8 cellular contexts compared by ENCODE assay signal in the genomic region with DNA sequence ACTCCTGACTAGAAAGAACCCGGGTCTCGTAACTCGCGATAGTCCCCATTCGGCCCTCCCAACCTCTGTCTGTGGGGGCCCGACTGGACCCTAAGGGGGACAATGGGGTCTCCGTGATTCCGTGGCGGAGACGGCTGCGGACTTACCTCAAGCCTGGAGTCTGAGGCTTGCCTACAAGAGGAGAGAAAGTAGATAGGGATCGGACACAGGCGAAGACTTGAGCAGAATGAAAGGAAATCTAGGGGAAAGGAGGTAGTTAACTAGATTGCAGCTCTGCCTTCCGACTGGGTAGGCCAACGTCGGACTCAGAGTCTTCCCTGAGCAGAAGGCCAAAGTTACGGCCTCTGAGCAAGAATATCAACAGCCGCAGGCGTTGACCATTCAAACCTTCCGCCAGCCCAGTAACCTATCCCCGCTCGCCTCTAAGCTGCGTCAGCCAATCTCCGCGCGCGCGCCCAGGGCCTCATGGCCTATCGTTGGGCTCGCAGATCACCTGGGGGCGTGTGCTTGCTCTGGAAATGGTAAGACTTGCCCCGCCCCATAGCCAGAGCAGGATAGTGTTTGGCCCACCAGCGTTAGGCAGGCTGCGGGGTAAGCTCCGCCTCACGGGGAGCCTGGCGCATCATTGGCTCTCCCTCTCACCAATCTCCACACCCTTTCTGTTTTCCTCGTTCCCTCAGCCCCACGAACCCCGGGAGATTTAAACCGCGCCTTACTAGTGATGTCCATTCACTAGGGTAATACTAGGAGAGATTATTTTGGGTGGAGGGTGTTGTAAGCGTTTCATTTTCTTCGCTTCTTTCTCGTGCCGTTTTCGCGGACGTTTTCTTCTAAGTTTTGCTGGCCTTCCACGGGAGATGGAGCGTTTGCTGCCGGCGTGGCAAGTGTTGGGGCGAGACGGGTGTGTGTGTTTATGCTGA. TPM values are rescaled to one million over a fixed set of nuclear protein-coding genes. Genes with fewer than 3 reads are reported as not detected.
DNase-seq lines count a peak whose midpoint lies in the region; ATAC-seq and TF ChIP-seq lines count a peak whose summit lies in the region.

A gene (minus strand): TSS at position 356 of the 920 bp plus-strand sequence. CDS start 624 bp downstream, outside the sequence.

- H3K4me1 Mint-ChIP-seq in CD4-positive, alpha-beta memory T cell, result peaks cover 5 to 16% (median 11%) of the 10 kb centered on the region in 4 donors
- peaks cover 23% of the 10 kb centered on the region for H3K4me1 Mint-ChIP-seq in activated CD4-positive, alpha-beta memory T cell treated with anti-CD3 and anti-CD28 coated beads for 36 hours (ENCODE audit: low read depth)

- H3K9me3 Mint-ChIP-seq in CD4-positive, alpha-beta memory T cell, result no peaks in the 10 kb centered on the region
- H3K9me3 Mint-ChIP-seq in activated CD4-positive, alpha-beta memory T cell treated with anti-CD3 and anti-CD28 coated beads for 36 hours, result no peaks in the 10 kb centered on the region

- H3K36me3 ChIP-seq in CD4-positive, alpha-beta memory T cell (ENCODE audit: insufficient read depth, low read length), result no peaks in the 10 kb centered on the region

- TF ChIP-seq CTCF in lower leg skin (IDR thresholded peaks at IDR 0.05), result no peak

- no peak for TF ChIP-seq POLR2A in lower leg skin (IDR thresholded peaks at IDR 0.05)

- ATAC-seq in GM19455 (IDR thresholded peaks at IDR 0.05; ENCODE audit: unreplicated experiment), result peak; percentile 99

- H3K4me3 Mint-ChIP-seq in CD4-positive, alpha-beta memory T cell, result peak within 1 kb of the TSS; percentile 77 to 90 (median 88)
- H3K4me3 Mint-ChIP-seq in activated CD4-positive, alpha-beta memory T cell treated with anti-CD3 and anti-CD28 coated beads for 36 hours, result peak within 1 kb of the TSS; percentile 83

- no peaks in the 10 kb centered on the region for H3K27me3 Mint-ChIP-seq in CD4-positive, alpha-beta memory T cell
- no peaks in the 10 kb centered on the region for H3K27me3 Mint-ChIP-seq in activated CD4-positive, alpha-beta memory T cell treated with anti-CD3 and anti-CD28 coated beads for 36 hours

- H3K4me3 ChIP-seq in CD4-positive, alpha-beta memory T cell (ENCODE audit: low read length in 2 of 2), result peak within 1 kb of the TSS; percentile 43 to 71
- peak within 1 kb of the TSS; percentile 26 for H3K4me3 ChIP-seq in lower leg skin (ENCODE audit: low read depth, poor library complexity, severe bottlenecking)

- intact Hi-C loops in CD4-positive, alpha-beta memory T cell (cut with micrococcal nuclease), result loop anchor here (1.0 to 10.0 kb wide), 4 partner anchors 21 to 1783 kb away; a partner anchor contains a TSS
- intact Hi-C loops in activated CD4-positive, alpha-beta memory T cell treated with anti-CD3 and anti-CD28 coated beads for 36 hours (cut with micrococcal nuclease), result loop anchor here (1.0 to 2.0 kb wide), 3 partner anchors 24 to 133 kb away; a partner anchor contains a TSS
- intact Hi-C loops in lower leg skin (cut with DNase I; ENCODE audit: low total_unique reads), result no loop called here

- POLR2A ChIA-PET in CD4-positive, alpha-beta memory T cell (lab: Charles Lee; ENCODE audit: partially characterized antibody), result interaction anchor here (0.6 to 3.5 kb wide), 9 partner anchors 8 to 1266 kb away, joined by 3 to 56 read pairs (median 4); a partner anchor contains a TSS
- POLR2A ChIA-PET in activated CD4-positive, alpha-beta memory T cell treated with anti-CD3 and anti-CD28 coated beads for 36 hours (lab: Charles Lee), result interaction anchor here (0.6 to 3.5 kb wide), 7 partner anchors 9 to 212 kb away, joined by 3 to 24 read pairs (median 4); a partner anchor contains a TSS

- H3K9me3 ChIP-seq in CD4-positive, alpha-beta memory T cell (ENCODE audit: control insufficient read depth in 1 of 2, low read length in 2 of 2), result no peaks in the 10 kb centered on the region

- 0 to 1% methylated on average over 55 of the region's 55 CpGs for WGBS in lower leg skin, 2 donors

- H3K27ac ChIP-seq in CD4-positive, alpha-beta memory T cell (ENCODE audit: low read depth, low read length), result peak within 1 kb of the TSS; percentile 20

- peak within 1 kb of the TSS; percentile 36 to 92 (median 77) for H3K27ac Mint-ChIP-seq in CD4-positive, alpha-beta memory T cell
- peak within 1 kb of the TSS; percentile 81 for H3K27ac Mint-ChIP-seq in activated CD4-positive, alpha-beta memory T cell treated with anti-CD3 and anti-CD28 coated beads for 36 hours

- H3K4me1 ChIP-seq in CD4-positive, alpha-beta memory T cell (ENCODE audit: insufficient read depth, low read length), result peaks cover 13% of the 10 kb centered on the region

- DNase-seq in CD4-positive, alpha-beta memory T cell, result peak; percentile 94 to 99 (median 97)
- DNase-seq in HK-2 (ENCODE audit: unreplicated experiment) (peak; percentile 95), NCI-H82 treated with DMSO at 0.1 percent for 48 hours (lab: John Stamatoyannopoulos, UW; ENCODE audit: unreplicated experiment) (peak; percentile 98), ecto neural progenitor cell (ENCODE audit: low spot score) (peak; percentile 99), lower leg skin (ENCODE audit: low spot score in 2 of 2) (peak; percentile 99)
- peak; percentile 98 for DNase-seq in activated CD4-positive, alpha-beta memory T cell treated with anti-CD3 and anti-CD28 coated beads for 36 hours
- DNase-seq in stimulated activated CD4-positive, alpha-beta T cell treated with anti-CD3 and anti-CD28 coated beads, Interleukin-4, amount 100 ng/mL, for 4 hours, result peak; percentile 92 to 97

- no peaks in the 10 kb centered on the region for H3K27me3 ChIP-seq in CD4-positive, alpha-beta memory T cell (ENCODE audit: insufficient read depth, low read length)

- H3K36me3 Mint-ChIP-seq in CD4-positive, alpha-beta memory T cell, result no peaks in the 10 kb centered on the region
- no peaks in the 10 kb centered on the region for H3K36me3 Mint-ChIP-seq in activated CD4-positive, alpha-beta memory T cell treated with anti-CD3 and anti-CD28 coated beads for 36 hours

- CTCF ChIA-PET in CD4-positive, alpha-beta memory T cell (lab: Charles Lee; ENCODE audit: partially characterized antibody), result interaction anchor here (1.2 to 15.5 kb wide), 5 partner anchors 14 to 212 kb away, joined by 3 to 314 read pairs (median 4); a partner anchor contains a TSS
- CTCF ChIA-PET in activated CD4-positive, alpha-beta memory T cell treated with anti-CD3 and anti-CD28 coated beads for 36 hours (lab: Charles Lee), result interaction anchor here (0.8 to 5.8 kb wide), 5 partner anchors 15 to 296 kb away, joined by 3 to 113 read pairs (median 3); a partner anchor contains a TSS

RNA-seq across cellular contexts. Expression of the gene that starts here (rescaled TPM):
- not detected for total RNA-seq in CD4-positive, alpha-beta memory T cell
- polyA plus RNA-seq in CD4-positive, alpha-beta memory T cell, result not detected
- total RNA-seq in activated CD4-positive, alpha-beta memory T cell treated with anti-CD3 and anti-CD28 coated beads for 36 hours, result 10 to 100 TPM; 19.1 to 19.2 TPM
- total RNA-seq in lower leg skin, result 1 to 10 TPM in 1 of 4 donors, under 1 TPM in 2, not detected in 1; 0.34 to 1.4 (median 0.69) TPM

Comparison
In these comparisons a context has a peak if more than half of its experiments do, and no peak if none do; other contexts are left out.
1. Peak in every context shown above with its lines: DNase-seq, ATAC-seq, H3K4me3 ChIP-seq and H3K27ac ChIP-seq.
2. RNA of the gene that starts here (total RNA-seq): 19.1 to 19.2 TPM in activated CD4-positive, alpha-beta memory T cell treated with anti-CD3 and anti-CD28 coated beads for 36 hours; 0.34 to 1.4 TPM in lower leg skin and not detected in CD4-positive, alpha-beta memory T cell; every median in the first group is over 4 times any median in the second.
3. Peak in DNase-seq, H3K4me3 ChIP-seq and H3K27ac ChIP-seq in CD4-positive, alpha-beta memory T cell; RNA of the gene not detected or under 1 TPM.